ENCODE assay signal across 7 cellular contexts in the genomic region with DNA sequence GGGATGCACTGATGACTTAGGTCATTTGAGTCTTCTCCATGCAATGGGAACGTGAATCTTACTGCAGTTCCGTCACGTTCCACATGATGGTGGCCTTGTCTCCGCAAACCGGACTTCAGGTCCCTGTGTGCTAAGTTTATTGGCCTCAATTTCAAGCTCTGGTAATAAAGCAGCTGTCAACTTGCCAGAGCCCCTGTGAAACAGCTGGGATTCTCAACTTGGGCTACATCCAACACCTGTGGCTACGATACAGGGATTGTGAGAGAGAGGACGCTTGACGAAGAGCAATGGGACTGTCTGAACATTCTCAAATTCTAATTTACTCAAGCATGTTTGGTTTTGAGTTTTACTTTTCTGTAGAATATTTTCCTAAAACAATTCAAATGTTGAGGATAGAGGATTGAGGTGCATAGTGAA.
A peak's percentile ranks its signal among the peaks of the same experiment; 100 is the strongest.
DNase-seq lines count a peak whose midpoint lies in the region; ATAC-seq, FAIRE-seq and TF ChIP-seq lines count a peak whose summit lies in the region.

No MANE protein-coding gene starts in this region.

- CTCF ChIA-PET in HEK293 (lab: Yijun Ruan, JAX): interaction anchor here (0.6 to 3.9 kb wide), 19 partner anchors 10 to 461 kb away, joined by 3 to 30 read pairs (median 3); a partner anchor contains a TSS

- H3K27me3 ChIP-seq in Peyer's patch: no peaks in the 10 kb centered on the region

- no peaks in the 10 kb centered on the region for H3K9me3 ChIP-seq in HEK293 (ENCODE audit: control insufficient read depth, insufficient read depth, low read depth, low read length)
- H3K9me3 ChIP-seq in Peyer's patch: no peaks in the 10 kb centered on the region

- no peak for ATAC-seq in GM21381 (IDR thresholded peaks at IDR 0.05; ENCODE audit: unreplicated experiment)

- TF ChIP-seq POLR2A in Peyer's patch (IDR thresholded peaks at IDR 0.05): no peak

- POLR2A ChIA-PET in HEK293 (lab: Yijun Ruan, JAX): no interaction called here

- TF ChIP-seq CTCF in HEK293 (tag by site-specific recombination; IDR thresholded peaks at IDR 0.05) (0 out of 2 replicates have a peak, but pooled peaks have one; percentile 15), cardiac fibroblast (IDR thresholded peaks at IDR 0.05; ENCODE audit: low read depth, low read length) (peak; percentile 70), Peyer's patch (IDR thresholded peaks at IDR 0.05) (peak in 2 of 6 experiments; percentile 13 to 29)

- no peaks in the 10 kb centered on the region for H3K4me1 ChIP-seq in HEK293 (ENCODE audit: control insufficient read depth, insufficient read depth, low read length)
- H3K4me1 ChIP-seq in Peyer's patch: no peaks in the 10 kb centered on the region

- H3K27ac ChIP-seq in HEK293 (ENCODE audit: extremely low read depth, low read depth, low read length) (no peak overlapping the region), Peyer's patch (no peak overlapping the region)

- H3K36me3 ChIP-seq in HEK293 (ENCODE audit: control insufficient read depth in 2 of 2, insufficient read depth in 1 of 2, low read length in 2 of 2) (no peaks in the 10 kb centered on the region), Peyer's patch (no peaks in the 10 kb centered on the region)

- peak; percentile 85 to 89 for DNase-seq in NCI-H526 (lab: John Stamatoyannopoulos, UW)
- peak; percentile 83 to 84 for DNase-seq in cardiac fibroblast (ENCODE audit: low read depth in 2 of 2)
- DNase-seq in kidney tubule cell (ENCODE audit: low spot score): peak; percentile 69
- DNase-seq in urothelium cell line (ENCODE audit: low spot score): peak; percentile 57
- DNase-seq in Peyer's patch: no peak

- no peak overlapping the region for H3K4me3 ChIP-seq in HEK293 (ENCODE audit: low read depth, low read length)
- no peak overlapping the region for H3K4me3 ChIP-seq in cardiac fibroblast (replicated peaks in 1 of 2; ENCODE audit: low read depth in 2 of 2, low read length in 2 of 2)
- H3K4me3 ChIP-seq in Peyer's patch: no peak overlapping the region

- FAIRE-seq in urothelium cell line (lab: Jason Lieb, UNC): no peak

TF ChIP-seq in HEK293, 187 proteins besides CTCF, POLR2A, EP300 and RAD21:
- no peak for TF ChIP-seq ZNF175 (tag by site-specific recombination; IDR thresholded peaks at IDR 0.05)
- peak; percentile 38; the same call in 1 of the 2 replicates for TF ChIP-seq HOXD13 (CRISPR knock-in tag; IDR thresholded peaks at IDR 0.05; ENCODE audit: borderline replicate concordance)
- TF ChIP-seq, protein P1, sequence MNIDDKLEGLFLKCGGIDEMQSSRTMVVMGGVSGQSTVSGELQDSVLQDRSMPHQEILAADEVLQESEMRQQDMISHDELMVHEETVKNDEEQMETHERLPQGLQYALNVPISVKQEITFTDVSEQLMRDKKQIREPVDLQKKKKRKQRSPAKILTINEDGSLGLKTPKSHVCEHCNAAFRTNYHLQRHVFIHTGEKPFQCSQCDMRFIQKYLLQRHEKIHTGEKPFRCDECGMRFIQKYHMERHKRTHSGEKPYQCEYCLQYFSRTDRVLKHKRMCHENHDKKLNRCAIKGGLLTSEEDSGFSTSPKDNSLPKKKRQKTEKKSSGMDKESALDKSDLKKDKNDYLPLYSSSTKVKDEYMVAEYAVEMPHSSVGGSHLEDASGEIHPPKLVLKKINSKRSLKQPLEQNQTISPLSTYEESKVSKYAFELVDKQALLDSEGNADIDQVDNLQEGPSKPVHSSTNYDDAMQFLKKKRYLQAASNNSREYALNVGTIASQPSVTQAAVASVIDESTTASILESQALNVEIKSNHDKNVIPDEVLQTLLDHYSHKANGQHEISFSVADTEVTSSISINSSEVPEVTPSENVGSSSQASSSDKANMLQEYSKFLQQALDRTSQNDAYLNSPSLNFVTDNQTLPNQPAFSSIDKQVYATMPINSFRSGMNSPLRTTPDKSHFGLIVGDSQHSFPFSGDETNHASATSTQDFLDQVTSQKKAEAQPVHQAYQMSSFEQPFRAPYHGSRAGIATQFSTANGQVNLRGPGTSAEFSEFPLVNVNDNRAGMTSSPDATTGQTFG (tag by site-specific recombination; IDR thresholded peaks at IDR 0.05; ENCODE audit: borderline replicate concordance): no peak
- no peak for TF ChIP-seq ZNF394 (tag by site-specific recombination; IDR thresholded peaks at IDR 0.05; ENCODE audit: borderline replicate concordance)
- TF ChIP-seq SCRT2 (tag by site-specific recombination; IDR thresholded peaks at IDR 0.05): peak; percentile 64; the same call in 1 of the 2 replicates
- TF ChIP-seq WT1 (tag by site-specific recombination; IDR thresholded peaks at IDR 0.05): no peak
- TF ChIP-seq ZNF654 (tag by site-specific recombination; IDR thresholded peaks at IDR 0.05; ENCODE audit: low read depth): peak; percentile 63
- TF ChIP-seq ZNF514 (tag by site-specific recombination; IDR thresholded peaks at IDR 0.05): no peak
- no peak for TF ChIP-seq ZNF76 (tag by site-specific recombination; IDR thresholded peaks at IDR 0.05; ENCODE audit: borderline replicate concordance, low read depth)

Comparison
In these comparisons a context has a peak if more than half of its experiments do, and no peak if none do; other contexts are left out.
1. DNase-seq: peak in NCI-H526 (2 of 2), cardiac fibroblast (2 of 2), kidney tubule cell (single experiment) and urothelium cell line (single experiment); none in Peyer's patch (0 of 3).